ENCODE assay signal across 17 cellular contexts in the genomic region with DNA sequence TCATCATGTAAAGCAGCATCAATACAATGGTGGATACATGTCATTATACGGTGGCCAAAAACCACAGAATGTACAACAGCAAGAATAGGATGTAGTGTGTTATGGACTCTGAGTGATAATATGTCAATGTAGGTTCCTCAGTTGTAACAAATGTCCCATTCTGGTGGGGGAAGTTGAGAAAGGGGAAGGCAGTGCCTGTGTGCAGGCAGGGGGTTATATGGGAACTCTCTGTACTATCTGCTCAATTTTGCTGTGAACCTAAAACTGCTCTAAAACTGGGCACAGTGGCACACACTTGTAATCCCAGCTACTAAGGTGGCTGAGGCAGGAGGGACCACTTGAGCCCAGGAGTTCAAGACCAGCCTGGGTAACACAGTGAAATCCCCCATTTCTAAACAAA. TPM values are rescaled to one million over a fixed set of nuclear protein-coding genes. Genes with fewer than 3 reads are reported as not detected.
A peak's percentile ranks its signal among the peaks of the same experiment; 100 is the strongest.
DNase-seq lines count a peak whose midpoint lies in the region; ATAC-seq, FAIRE-seq and TF ChIP-seq lines count a peak whose summit lies in the region.
"Had no signal": no experiment of that assay in that cellular context is flagged by ENCODE, and none has a peak within 500 bp of the region (broad histone marks: within the 10 kb centered on the region; RNA-seq: fewer than 3 reads in every experiment).

No MANE protein-coding gene starts in this region.

- H3K4me3 Mint-ChIP-seq in CD14-positive monocyte, result no peak overlapping the region
- no peak overlapping the region for H3K4me3 Mint-ChIP-seq in neural progenitor cell
- no peak overlapping the region for H3K4me3 Mint-ChIP-seq in natural killer cell

- H3K27me3 ChIP-seq in adrenal gland (no peaks in the 10 kb centered on the region), neural progenitor cell (no peaks in the 10 kb centered on the region)
- H3K27me3 ChIP-seq: colonic mucosa had no signal

- no peak overlapping the region for H3K4me2 ChIP-seq in neural progenitor cell

- peaks cover 20% of the 10 kb centered on the region for H3F3A ChIP-seq in neural progenitor cell (ENCODE audit: low read depth)

- no peak for TF ChIP-seq POLR2A in adrenal gland (IDR thresholded peaks at IDR 0.05)

- 55 to 92% (median 68%) methylated on average over 1 of the region's 1 CpG for WGBS in adrenal gland, 4 donors

- H3K4me1 ChIP-seq in adrenal gland (replicated peaks in 1 of 2) (peaks cover 29 to 55% of the 10 kb centered on the region in 2 donors), neural progenitor cell (peaks cover 29% of the 10 kb centered on the region)

- H3K9me3 ChIP-seq in adrenal gland (replicated peaks in 1 of 3), result no peaks in the 10 kb centered on the region
- H3K9me3 ChIP-seq in neural progenitor cell (ENCODE audit: low read depth), result no peaks in the 10 kb centered on the region
- H3K9me3 ChIP-seq: colonic mucosa had no signal

- intact Hi-C loops in CD14-positive monocyte (cut with micrococcal nuclease) (no loop called here), adrenal gland (cut with DNase I) (no loop called here), natural killer cell (cut with micrococcal nuclease) (no loop called here)

- no peak for TF ChIP-seq CTCF in CD14-positive monocyte (IDR thresholded peaks at IDR 0.05)
- no peak for TF ChIP-seq CTCF in adrenal gland (IDR thresholded peaks at IDR 0.05)
- TF ChIP-seq CTCF in neural progenitor cell (IDR thresholded peaks at IDR 0.05), result no peak
- TF ChIP-seq CTCF in natural killer cell (IDR thresholded peaks at IDR 0.05), result no peak

- peak overlapping the region in 1 of 5 donors; percentile 54 for H3K27ac ChIP-seq in adrenal gland
- H3K27ac ChIP-seq in neural progenitor cell, result no peak overlapping the region
- H3K27ac ChIP-seq: colonic mucosa, SK-N-MC had no signal

- H3K36me3 ChIP-seq in adrenal gland (replicated peaks in 1 of 2) (no peaks in the 10 kb centered on the region), neural progenitor cell (no peaks in the 10 kb centered on the region)
- H3K36me3 ChIP-seq: colonic mucosa had no signal

- H2AFZ ChIP-seq in neural progenitor cell (replicated peaks), result no peak overlapping the region

- peaks cover 0 to 2% (median 0%) of the 10 kb centered on the region in 3 donors for H3K27me3 Mint-ChIP-seq in CD14-positive monocyte (ENCODE audit: low read depth in 3 of 3)
- no peaks in the 10 kb centered on the region for H3K27me3 Mint-ChIP-seq in neural progenitor cell (ENCODE audit: insufficient read depth, low read depth)
- H3K27me3 Mint-ChIP-seq in natural killer cell (ENCODE audit: low read depth in 2 of 2), result no peaks in the 10 kb centered on the region

- no peak for ATAC-seq in natural killer cell

- no peak overlapping the region for H3K9ac ChIP-seq in neural progenitor cell

- peaks cover 13 to 26% of the 10 kb centered on the region in 2 donors for H3K36me3 Mint-ChIP-seq in CD14-positive monocyte
- H3K36me3 Mint-ChIP-seq in neural progenitor cell, result peaks cover 19% of the 10 kb centered on the region
- no peaks in the 10 kb centered on the region for H3K36me3 Mint-ChIP-seq in natural killer cell

- H3K27ac Mint-ChIP-seq in CD14-positive monocyte, result peak overlapping the region in 5 of 7 donors; percentile 22 to 76 (median 75)
- peak overlapping the region; percentile 46 for H3K27ac Mint-ChIP-seq in neural progenitor cell
- H3K27ac Mint-ChIP-seq in natural killer cell, result no peak overlapping the region

- H3K4me1 Mint-ChIP-seq in CD14-positive monocyte, result peaks cover 46% of the 10 kb centered on the region
- H3K4me1 Mint-ChIP-seq in neural progenitor cell, result peaks cover 32% of the 10 kb centered on the region
- peaks cover 3 to 8% of the 10 kb centered on the region in 2 donors for H3K4me1 Mint-ChIP-seq in natural killer cell

- H3K4me3 ChIP-seq in adrenal gland, result no peak overlapping the region
- H3K4me3 ChIP-seq in neural progenitor cell, result no peak overlapping the region
- H3K4me3 ChIP-seq: colonic mucosa, SK-N-MC had no signal

- DNase-seq in CD14-positive monocyte (ENCODE audit: low spot score) (no peak), MV-4-11 (lab: John Stamatoyannopoulos, UW) (peak; percentile 63), adrenal gland (peak in 4 of 7 donors; percentile 6 to 39 (median 16)), neural progenitor cell (ENCODE audit: low spot score) (no peak), activated gamma-delta T cell treated with Interleukin-2 at 50 U/mL for 16 hours (no peak), NCI-H1105 treated with DMSO at 0.1 percent for 48 hours (lab: John Stamatoyannopoulos, UW) (no peak), natural killer cell (no peak), GM19239 (ENCODE audit: insufficient read length, low spot score) (no peak)
- DNase-seq: activated gamma-delta T cell; colonic mucosa; erythroblast; glutamatergic neuron; NK-92 treated with Interleukin-12 subunit alpha and Interleukin-12 subunit beta, amount 100 ng/mL, for 24 hours; nucleus accumbens; stimulated activated CD4-positive, alpha-beta T cell treated with anti-CD3 and anti-CD28 coated beads, Interleukin-4, amount 100 ng/mL, for 4 hours had no signal

- H3K79me2 ChIP-seq in neural progenitor cell (ENCODE audit: low read depth), result peaks cover 99% of the 10 kb centered on the region

- FAIRE-seq in GM19239 (lab: Jason Lieb, UNC), result no peak
- FAIRE-seq: H1 had no signal

- peaks cover 12% of the 10 kb centered on the region for H4K20me1 ChIP-seq in neural progenitor cell (ENCODE audit: low read depth)

- no peaks in the 10 kb centered on the region for H3K9me3 Mint-ChIP-seq in CD14-positive monocyte
- peaks cover 4% of the 10 kb centered on the region for H3K9me3 Mint-ChIP-seq in neural progenitor cell
- H3K9me3 Mint-ChIP-seq in natural killer cell, result no peaks in the 10 kb centered on the region

RNA-seq across cellular contexts. Expression of a gene that starts 5.9 kb away (rescaled TPM):
- polyA plus RNA-seq in CD14-positive monocyte, result 1 to 10 TPM; 2.8 to 5.7 TPM
- 10 to 100 TPM; 26.6 to 67.0 (median 44.7) TPM for total RNA-seq in adrenal gland
- polyA plus RNA-seq in adrenal gland, result 100 to 1,000 TPM in 1 of 3 donors, 10 to 100 TPM in 2; 76.1 to 105 (median 94.6) TPM
- 33.9 and 36.8 TPM in 2 replicates for total RNA-seq in neural progenitor cell (ENCODE audit: low replicate concordance)
- total RNA-seq in natural killer cell, result 10 to 100 TPM; 15.8 to 24.6 (median 24.4) TPM

Comparison
In these comparisons a context has a peak if more than half of its experiments do, and no peak if none do; other contexts are left out.
1. DNase-seq: peak in MV-4-11 (single experiment) and adrenal gland (4 of 7); none in CD14-positive monocyte (single experiment), neural progenitor cell (single experiment), activated gamma-delta T cell treated with Interleukin-2 at 50 U/mL for 16 hours (single experiment), NCI-H1105 treated with DMSO at 0.1 percent for 48 hours (single experiment), natural killer cell (single experiment) and GM19239 (single experiment).
2. H3K27ac Mint-ChIP-seq: peak in CD14-positive monocyte (5 of 7) and neural progenitor cell (single experiment); none in natural killer cell (0 of 2).